ENCODE assay signal across 9 cellular contexts in genomic region chr2:28586864-28587263, GRCh38.
DNase-seq lines count a peak whose midpoint lies in the region; ATAC-seq and TF ChIP-seq lines count a peak whose summit lies in the region.
"Had no signal": no experiment of that assay in that cellular context is flagged by ENCODE, and none has a peak within 500 bp of the region (broad histone marks: within the 10 kb centered on the region; RNA-seq: fewer than 3 reads in every experiment).

No MANE protein-coding gene starts in this region.

- ATAC-seq in HG03025 (IDR thresholded peaks at IDR 0.05; ENCODE audit: low FRiP score, unreplicated experiment) = no peak
- ATAC-seq: HepG2 had no signal

- H3K36me3 Mint-ChIP-seq in nephron progenitor cell (ENCODE audit: low read depth) = no peaks in the 10 kb centered on the region

- no peak for TF ChIP-seq CTCF in GM20000 (IDR thresholded peaks at IDR 0.05; ENCODE audit: extremely low read depth, missing control alignments)
- TF ChIP-seq CTCF in nephron progenitor cell (IDR thresholded peaks at IDR 0.05) = no peak

- H3K27me3 Mint-ChIP-seq in nephron progenitor cell (ENCODE audit: low read depth, poor library complexity) = peaks cover 10% of the 10 kb centered on the region

- H3K27ac Mint-ChIP-seq in nephron progenitor cell = no peak overlapping the region

- peaks cover 43% of the 10 kb centered on the region for H3K4me1 Mint-ChIP-seq in nephron progenitor cell

- H3K4me3 Mint-ChIP-seq in nephron progenitor cell = no peak overlapping the region

- H3K9me3 Mint-ChIP-seq in nephron progenitor cell = no peaks in the 10 kb centered on the region

- DNase-seq in GM20000 (ENCODE audit: low spot score) (peak; percentile 32), T-helper 9 cell (peak; percentile 56), hepatic stellate cell (ENCODE audit: low spot score) (no peak), nephron progenitor cell (no peak), NCI-H345 treated with DMSO at 0.1 percent for 48 hours (lab: John Stamatoyannopoulos, UW; ENCODE audit: unreplicated experiment) (no peak)
- peak; percentile 41 for DNase-seq in activated naive CD4-positive, alpha-beta T cell treated with Interleukin-2 at 50 U/mL for 16 hours
- peak; percentile 41 to 43 for DNase-seq in stimulated activated CD4-positive, alpha-beta T cell treated with anti-CD3 and anti-CD28 coated beads, Interleukin-2, amount 100 ng/mL, for 24 hours

Comparison
In these comparisons a context has a peak if more than half of its experiments do, and no peak if none do; other contexts are left out.
1. DNase-seq: peak in GM20000 (single experiment), T-helper 9 cell (single experiment), activated naive CD4-positive, alpha-beta T cell treated with Interleukin-2 at 50 U/mL for 16 hours (single experiment) and stimulated activated CD4-positive, alpha-beta T cell treated with anti-CD3 and anti-CD28 coated beads, Interleukin-2, amount 100 ng/mL, for 24 hours (2 of 2); none in hepatic stellate cell (single experiment), nephron progenitor cell (single experiment) and NCI-H345 treated with DMSO at 0.1 percent for 48 hours (single experiment).